12 cellular contexts compared by ENCODE assay signal in the genomic region with DNA sequence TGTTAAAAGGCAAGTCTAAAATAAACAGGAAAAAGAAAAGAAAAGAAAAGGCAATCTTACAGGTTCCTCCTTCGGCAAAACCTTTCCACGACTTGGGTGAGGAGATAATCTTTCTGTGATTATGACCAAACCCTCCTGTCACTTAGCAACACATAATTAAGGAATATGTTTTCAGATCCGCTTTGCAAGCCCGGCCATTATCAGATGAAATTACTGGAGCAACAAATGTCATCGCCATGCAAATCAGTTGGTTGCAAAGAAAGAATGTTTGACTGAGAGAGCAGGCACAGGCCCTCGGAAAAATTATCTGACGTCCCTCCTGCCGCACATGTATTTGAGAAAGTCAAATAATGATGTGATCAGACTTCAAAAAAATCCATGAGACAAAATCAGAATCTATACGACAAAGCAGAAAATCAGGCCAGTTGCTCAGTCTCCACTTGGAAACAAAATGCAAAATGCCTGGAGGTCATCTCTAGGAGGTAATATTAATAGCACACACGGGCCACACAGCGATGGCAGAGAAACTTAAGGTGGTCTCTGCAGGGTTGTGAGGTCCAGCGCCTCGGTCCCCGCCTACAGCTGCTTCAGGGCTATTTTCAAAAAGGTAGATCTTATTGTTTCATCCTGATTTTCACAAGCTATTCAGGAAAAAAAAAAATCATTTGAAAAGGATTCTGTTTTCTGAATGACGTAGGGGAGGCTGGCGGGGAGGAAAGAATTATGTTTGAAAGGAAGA.
DNase-seq lines count a peak whose midpoint lies in the region; ATAC-seq and TF ChIP-seq lines count a peak whose summit lies in the region.
"Had no signal": no experiment of that assay in that cellular context is flagged by ENCODE, and none has a peak within 500 bp of the region (broad histone marks: within the 10 kb centered on the region; RNA-seq: fewer than 3 reads in every experiment).

No MANE protein-coding gene starts in this region.

- H3K36me3 Mint-ChIP-seq in WTC11: peaks cover 58% of the 10 kb centered on the region
- H3K36me3 Mint-ChIP-seq in activated T-helper 17 cell treated with anti-CD3 and anti-CD28 coated beads, Interleukin-2, amount 50 U/mL, for 72 hours (ENCODE audit: low read depth): no peaks in the 10 kb centered on the region

- no peaks in the 10 kb centered on the region for H3K27me3 ChIP-seq in AG04450 (ENCODE audit: control insufficient read depth, insufficient read depth, low read length)
- H3K27me3 ChIP-seq in mucosa of rectum (ENCODE audit: control insufficient read depth in 2 of 2, insufficient read depth in 2 of 2, low read length in 2 of 2): no peaks in the 10 kb centered on the region
- H3K27me3 ChIP-seq: BLaER1 treated with 17β-estradiol and CSF1 and Interleukin-3, amounts not matched to agents 10 nM and 100 nM; MG63 had no signal

- CTCF ChIA-PET in AG04450 (lab: Charles Lee): interaction anchor here (0.6 to 1.1 kb wide), 2 partner anchors 12 to 23 kb away, joined by 3 read pairs; no protein-coding TSS in a partner anchor
- CTCF ChIA-PET in WTC11 (lab: Charles Lee): no interaction called here

- H3K9me3 ChIP-seq in AG04450 (ENCODE audit: control insufficient read depth, insufficient read depth, low read length) (no peaks in the 10 kb centered on the region; the same call in 1 of the 2 replicates), mucosa of rectum (ENCODE audit: control insufficient read depth in 2 of 2, low read length in 2 of 2) (no peaks in the 10 kb centered on the region)
- H3K9me3 ChIP-seq: MG63 had no signal

- H3K4me3 Mint-ChIP-seq in WTC11: no peak overlapping the region
- H3K4me3 Mint-ChIP-seq in activated T-helper 17 cell treated with anti-CD3 and anti-CD28 coated beads, Interleukin-2, amount 50 U/mL, for 72 hours: no peak overlapping the region

- peak overlapping the region; percentile 57 for H3K27ac Mint-ChIP-seq in WTC11
- H3K27ac Mint-ChIP-seq in activated T-helper 17 cell treated with anti-CD3 and anti-CD28 coated beads, Interleukin-2, amount 50 U/mL, for 72 hours: no peak overlapping the region

- no peaks in the 10 kb centered on the region for H3K27me3 Mint-ChIP-seq in WTC11 (ENCODE audit: low read depth)
- peaks cover 13% of the 10 kb centered on the region for H3K27me3 Mint-ChIP-seq in activated T-helper 17 cell treated with anti-CD3 and anti-CD28 coated beads, Interleukin-2, amount 50 U/mL, for 72 hours

- H3K27ac ChIP-seq in AG04450 (ENCODE audit: low read depth, low read length): peak overlapping the region; percentile 3
- peak overlapping the region; percentile 7 to 12 for H3K27ac ChIP-seq in mucosa of rectum (ENCODE audit: low read depth in 2 of 2, low read length in 2 of 2)
- H3K27ac ChIP-seq: BLaER1 treated with 17β-estradiol and CSF1 and Interleukin-3, amounts not matched to agents 10 nM and 100 nM had no signal

- no peak overlapping the region for H3K9ac ChIP-seq in mucosa of rectum (ENCODE audit: low read depth in 1 of 2, low read length in 2 of 2)
- H3K9ac ChIP-seq: BLaER1 treated with 17β-estradiol and CSF1 and Interleukin-3, amounts not matched to agents 10 nM and 100 nM had no signal

- POLR2A ChIA-PET in AG04450 (lab: Yijun Ruan, JAX): no interaction called here
- POLR2A ChIA-PET in WTC11 (lab: Charles Lee): no interaction called here

- H3K4me1 ChIP-seq in mucosa of rectum (ENCODE audit: control insufficient read depth in 2 of 2, insufficient read depth in 2 of 2, low read length in 2 of 2): peaks cover 18 to 29% of the 10 kb centered on the region in 2 donors

- H3K4me3 ChIP-seq in AG04450 (ENCODE audit: low read depth, low read length) (no peak overlapping the region), mucosa of rectum (ENCODE audit: low read length in 2 of 2) (no peak overlapping the region)
- H3K4me3 ChIP-seq: BLaER1 treated with 17β-estradiol and CSF1 and Interleukin-3, amounts not matched to agents 10 nM and 100 nM; MG63 had no signal

- H3K9me3 Mint-ChIP-seq in WTC11: peaks cover 19% of the 10 kb centered on the region
- no peaks in the 10 kb centered on the region for H3K9me3 Mint-ChIP-seq in activated T-helper 17 cell treated with anti-CD3 and anti-CD28 coated beads, Interleukin-2, amount 50 U/mL, for 72 hours

- ATAC-seq in WTC11 (no peak), HG03045 (IDR thresholded peaks at IDR 0.05; ENCODE audit: unreplicated experiment) (no peak), HG02642 (IDR thresholded peaks at IDR 0.05; ENCODE audit: poor library complexity, unreplicated experiment) (no peak)
- no peak for ATAC-seq in activated T-helper 17 cell treated with anti-CD3 and anti-CD28 coated beads, Interleukin-2, amount 50 U/mL, for 72 hours (replicated peaks)

- DNase-seq in AG04450 (ENCODE audit: low read depth, low spot score) (no peak), NCI-H1092 (lab: John Stamatoyannopoulos, UW) (peak; percentile 36), WTC11 (ENCODE audit: low spot score) (no peak), occipital lobe (lab: John Stamatoyannopoulos, UW) (no peak)
- DNase-seq: central memory CD4-positive, alpha-beta T cell; MG63; SIG-M5 had no signal

- TF ChIP-seq CTCF in AG04450 (IDR thresholded peaks at IDR 0.05; ENCODE audit: low read depth, low read length): no peak
- no peak for TF ChIP-seq CTCF in WTC11 (IDR thresholded peaks at IDR 0.05)

- peaks cover 44% of the 10 kb centered on the region for H3K4me1 Mint-ChIP-seq in WTC11
- no peaks in the 10 kb centered on the region for H3K4me1 Mint-ChIP-seq in activated T-helper 17 cell treated with anti-CD3 and anti-CD28 coated beads, Interleukin-2, amount 50 U/mL, for 72 hours

- peaks cover 18 to 19% of the 10 kb centered on the region in 2 donors for H3K36me3 ChIP-seq in mucosa of rectum (ENCODE audit: control insufficient read depth in 2 of 2, insufficient read depth in 2 of 2, low read length in 2 of 2)

TF ChIP-seq in WTC11, 78 proteins besides CTCF, POLR2A, EP300 and RAD21 (continues in another document):
- no peak for TF ChIP-seq PRRX2 (CRISPR knock-in tag; IDR thresholded peaks at IDR 0.05)
- no peak for TF ChIP-seq GRHL2 (CRISPR knock-in tag; IDR thresholded peaks at IDR 0.05; ENCODE audit: insufficient replicate concordance, severe bottlenecking)
- TF ChIP-seq FOXJ3 (CRISPR knock-in tag; IDR thresholded peaks at IDR 0.05; ENCODE audit: borderline replicate concordance): no peak
- no peak for TF ChIP-seq ELF4 (CRISPR knock-in tag; IDR thresholded peaks at IDR 0.05; ENCODE audit: low read depth)
- TF ChIP-seq, protein P1, sequence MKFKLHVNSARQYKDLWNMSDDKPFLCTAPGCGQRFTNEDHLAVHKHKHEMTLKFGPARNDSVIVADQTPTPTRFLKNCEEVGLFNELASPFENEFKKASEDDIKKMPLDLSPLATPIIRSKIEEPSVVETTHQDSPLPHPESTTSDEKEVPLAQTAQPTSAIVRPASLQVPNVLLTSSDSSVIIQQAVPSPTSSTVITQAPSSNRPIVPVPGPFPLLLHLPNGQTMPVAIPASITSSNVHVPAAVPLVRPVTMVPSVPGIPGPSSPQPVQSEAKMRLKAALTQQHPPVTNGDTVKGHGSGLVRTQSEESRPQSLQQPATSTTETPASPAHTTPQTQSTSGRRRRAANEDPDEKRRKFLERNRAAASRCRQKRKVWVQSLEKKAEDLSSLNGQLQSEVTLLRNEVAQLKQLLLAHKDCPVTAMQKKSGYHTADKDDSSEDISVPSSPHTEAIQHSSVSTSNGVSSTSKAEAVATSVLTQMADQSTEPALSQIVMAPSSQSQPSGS (CRISPR knock-in tag; IDR thresholded peaks at IDR 0.05; ENCODE audit: borderline replicate concordance, low read depth): no peak
- TF ChIP-seq OVOL2 (CRISPR knock-in tag; IDR thresholded peaks at IDR 0.05; ENCODE audit: borderline replicate concordance): no peak
- no peak for TF ChIP-seq ZNF396 (CRISPR knock-in tag; IDR thresholded peaks at IDR 0.05; ENCODE audit: borderline replicate concordance)
- TF ChIP-seq NFYB (CRISPR knock-in tag; conservative IDR thresholded peaks at IDR 0.05; ENCODE audit: low read depth): no peak
- no peak for TF ChIP-seq SOX15 (CRISPR knock-in tag; IDR thresholded peaks at IDR 0.05)
- no peak for TF ChIP-seq KAT7 (CRISPR knock-in tag; IDR thresholded peaks at IDR 0.05; ENCODE audit: borderline replicate concordance)
- no peak for TF ChIP-seq ZNF317 (CRISPR knock-in tag; IDR thresholded peaks at IDR 0.05; ENCODE audit: borderline replicate concordance, low read depth)
- no peak for TF ChIP-seq NFE2L1 (CRISPR knock-in tag; IDR thresholded peaks at IDR 0.05)
- TF ChIP-seq, protein P2, sequence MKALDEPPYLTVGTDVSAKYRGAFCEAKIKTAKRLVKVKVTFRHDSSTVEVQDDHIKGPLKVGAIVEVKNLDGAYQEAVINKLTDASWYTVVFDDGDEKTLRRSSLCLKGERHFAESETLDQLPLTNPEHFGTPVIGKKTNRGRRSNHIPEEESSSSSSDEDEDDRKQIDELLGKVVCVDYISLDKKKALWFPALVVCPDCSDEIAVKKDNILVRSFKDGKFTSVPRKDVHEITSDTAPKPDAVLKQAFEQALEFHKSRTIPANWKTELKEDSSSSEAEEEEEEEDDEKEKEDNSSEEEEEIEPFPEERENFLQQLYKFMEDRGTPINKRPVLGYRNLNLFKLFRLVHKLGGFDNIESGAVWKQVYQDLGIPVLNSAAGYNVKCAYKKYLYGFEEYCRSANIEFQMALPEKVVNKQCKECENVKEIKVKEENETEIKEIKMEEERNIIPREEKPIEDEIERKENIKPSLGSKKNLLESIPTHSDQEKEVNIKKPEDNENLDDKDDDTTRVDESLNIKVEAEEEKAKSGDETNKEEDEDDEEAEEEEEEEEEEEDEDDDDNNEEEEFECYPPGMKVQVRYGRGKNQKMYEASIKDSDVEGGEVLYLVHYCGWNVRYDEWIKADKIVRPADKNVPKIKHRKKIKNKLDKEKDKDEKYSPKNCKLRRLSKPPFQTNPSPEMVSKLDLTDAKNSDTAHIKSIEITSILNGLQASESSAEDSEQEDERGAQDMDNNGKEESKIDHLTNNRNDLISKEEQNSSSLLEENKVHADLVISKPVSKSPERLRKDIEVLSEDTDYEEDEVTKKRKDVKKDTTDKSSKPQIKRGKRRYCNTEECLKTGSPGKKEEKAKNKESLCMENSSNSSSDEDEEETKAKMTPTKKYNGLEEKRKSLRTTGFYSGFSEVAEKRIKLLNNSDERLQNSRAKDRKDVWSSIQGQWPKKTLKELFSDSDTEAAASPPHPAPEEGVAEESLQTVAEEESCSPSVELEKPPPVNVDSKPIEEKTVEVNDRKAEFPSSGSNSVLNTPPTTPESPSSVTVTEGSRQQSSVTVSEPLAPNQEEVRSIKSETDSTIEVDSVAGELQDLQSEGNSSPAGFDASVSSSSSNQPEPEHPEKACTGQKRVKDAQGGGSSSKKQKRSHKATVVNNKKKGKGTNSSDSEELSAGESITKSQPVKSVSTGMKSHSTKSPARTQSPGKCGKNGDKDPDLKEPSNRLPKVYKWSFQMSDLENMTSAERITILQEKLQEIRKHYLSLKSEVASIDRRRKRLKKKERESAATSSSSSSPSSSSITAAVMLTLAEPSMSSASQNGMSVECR (CRISPR knock-in tag; IDR thresholded peaks at IDR 0.05; ENCODE audit: borderline replicate concordance): no peak
